Comparison of ENCODE assay signal across 8 cellular contexts in the genomic region with DNA sequence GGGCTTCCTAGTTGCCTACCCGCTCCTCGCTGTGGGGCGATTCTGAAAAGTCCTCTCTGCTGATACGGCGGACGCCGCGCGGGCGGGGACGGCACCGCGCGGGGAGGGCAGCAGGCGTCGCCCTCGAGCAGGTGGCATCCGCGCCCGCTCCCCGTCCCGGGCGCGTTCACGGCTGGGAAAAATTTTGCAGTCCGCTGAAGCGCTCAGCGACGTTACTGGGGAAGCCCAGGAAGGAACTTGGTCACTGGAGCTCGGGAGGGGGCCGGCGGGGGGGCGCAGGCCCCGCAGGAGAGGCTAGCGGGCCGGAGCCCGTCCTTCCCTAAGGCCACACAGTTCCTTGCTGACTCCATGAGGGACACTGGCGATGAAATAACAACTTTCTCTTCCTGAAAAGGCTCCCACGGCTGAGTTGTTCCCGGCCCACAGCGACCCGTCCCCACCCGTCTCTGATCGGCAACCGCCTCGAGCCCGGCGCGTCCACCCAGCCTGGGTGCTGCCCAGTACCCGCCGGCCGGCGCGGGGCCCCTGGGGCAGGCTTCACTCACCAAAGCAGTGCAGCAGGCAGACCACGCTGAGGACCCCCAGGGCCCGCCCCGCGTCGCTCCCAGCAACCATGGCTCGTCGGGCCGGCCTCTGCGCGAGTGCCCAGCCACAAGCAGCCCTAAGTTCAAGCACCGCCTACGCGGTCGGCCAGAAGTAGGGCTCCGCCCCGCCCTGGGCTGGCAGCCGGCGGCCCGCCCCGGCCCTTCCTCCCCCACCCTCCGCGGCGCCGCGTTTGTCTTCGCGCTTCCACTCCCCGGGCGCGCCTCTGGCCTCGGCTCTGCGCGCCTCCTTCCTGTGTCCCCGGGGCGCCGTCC. TPM values are rescaled to one million over a fixed set of nuclear protein-coding genes. Genes with fewer than 3 reads are reported as not detected.
DNase-seq lines count a peak whose midpoint lies in the region; ATAC-seq and TF ChIP-seq lines count a peak whose summit lies in the region.

A gene with protein sequence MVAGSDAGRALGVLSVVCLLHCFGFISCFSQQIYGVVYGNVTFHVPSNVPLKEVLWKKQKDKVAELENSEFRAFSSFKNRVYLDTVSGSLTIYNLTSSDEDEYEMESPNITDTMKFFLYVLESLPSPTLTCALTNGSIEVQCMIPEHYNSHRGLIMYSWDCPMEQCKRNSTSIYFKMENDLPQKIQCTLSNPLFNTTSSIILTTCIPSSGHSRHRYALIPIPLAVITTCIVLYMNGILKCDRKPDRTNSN (minus strand): TSS at position 669 of the 857 bp plus-strand sequence. CDS start 54 bp downstream, at position 615.

- peaks cover 50% of the 10 kb centered on the region for H3K79me2 ChIP-seq in DND-41 (ENCODE audit: insufficient read depth, low read length)

- BruUV-seq in IMR-90 (replicated peaks; lab: Mats Ljungman, UMichigan), result no TSS peak

- H3K36me3 Mint-ChIP-seq in activated T-helper 2 cell treated with anti-CD3 and anti-CD28 coated beads, Interferon-gamma antibody, Interleukin-2, Interleukin-4, amounts not matched to agents 10 μg/mL and 5 μg/mL and 100 μg/mL, durations not matched to agents 14 hours and 24 hours and 36 hours (ENCODE audit: low read depth), result peaks cover 39% of the 10 kb centered on the region
- peaks cover 1% of the 10 kb centered on the region for H3K36me3 Mint-ChIP-seq in nephron (ENCODE audit: low read depth)
- peaks cover 27% of the 10 kb centered on the region for H3K36me3 Mint-ChIP-seq in stimulated activated naive CD8-positive, alpha-beta T cell treated with anti-CD3 and anti-CD28 coated beads, Interleukin-15, Interleukin-2, amounts not matched to agents 100 ng/mL and 50 ng/mL, for 24 hours (ENCODE audit: low read depth)

- TF ChIP-seq POLR2A in IMR-90 (IDR thresholded peaks at IDR 0.05; ENCODE audit: low read depth, low read length), result no peak; the same call in 1 of the 2 replicates

- H3K4me1 Mint-ChIP-seq in activated T-helper 2 cell treated with anti-CD3 and anti-CD28 coated beads, Interferon-gamma antibody, Interleukin-2, Interleukin-4, amounts not matched to agents 10 μg/mL and 5 μg/mL and 100 μg/mL, durations not matched to agents 14 hours and 24 hours and 36 hours (ENCODE audit: low read depth), result peaks cover 65% of the 10 kb centered on the region
- peaks cover 17% of the 10 kb centered on the region for H3K4me1 Mint-ChIP-seq in nephron
- H3K4me1 Mint-ChIP-seq in stimulated activated naive CD8-positive, alpha-beta T cell treated with anti-CD3 and anti-CD28 coated beads, Interleukin-15, Interleukin-2, amounts not matched to agents 100 ng/mL and 50 ng/mL, for 24 hours (ENCODE audit: low read depth), result peaks cover 79% of the 10 kb centered on the region

- no peaks in the 10 kb centered on the region for H3K36me3 ChIP-seq in DND-41 (ENCODE audit: insufficient read depth, low read length)
- no peaks in the 10 kb centered on the region for H3K36me3 ChIP-seq in IMR-90 (ENCODE audit: control insufficient read depth, insufficient read depth, low read length)

- ATAC-seq in DND-41 (ENCODE audit: insufficient read depth, low read depth) (peak; percentile 85), GM21528 (IDR thresholded peaks at IDR 0.05; ENCODE audit: low FRiP score, unreplicated experiment) (peak; percentile 66), IMR-90 (ENCODE audit: low read depth) (peak; percentile 95)

- intact Hi-C loops in IMR-90 (cut with micrococcal nuclease), result loop anchor here (10.0 kb wide), 1 partner anchor 436 kb away; no protein-coding TSS in a partner anchor
- intact Hi-C loops in activated T-helper 2 cell treated with anti-CD3 and anti-CD28 coated beads, Interferon-gamma antibody, Interleukin-2, Interleukin-4, amounts not matched to agents 10 μg/mL and 5 μg/mL and 100 μg/mL, durations not matched to agents 14 hours and 24 hours and 36 hours (cut with micrococcal nuclease), result loop anchor here (10.0 kb wide), 1 partner anchor 164 kb away; no protein-coding TSS in a partner anchor

- no peaks in the 10 kb centered on the region for H3K9me3 Mint-ChIP-seq in activated T-helper 2 cell treated with anti-CD3 and anti-CD28 coated beads, Interferon-gamma antibody, Interleukin-2, Interleukin-4, amounts not matched to agents 10 μg/mL and 5 μg/mL and 100 μg/mL, durations not matched to agents 14 hours and 24 hours and 36 hours
- no peaks in the 10 kb centered on the region for H3K9me3 Mint-ChIP-seq in nephron
- no peaks in the 10 kb centered on the region for H3K9me3 Mint-ChIP-seq in stimulated activated naive CD8-positive, alpha-beta T cell treated with anti-CD3 and anti-CD28 coated beads, Interleukin-15, Interleukin-2, amounts not matched to agents 100 ng/mL and 50 ng/mL, for 24 hours

- 1% methylated on average over 22 of the region's 90 CpGs; no CpG with 5 or more reads in 1 of the 2 experiments for WGBS in IMR-90 (ENCODE audit: extremely low coverage in 2 of 2, insufficient read length in 1 of 2), 2 experiments

- TF ChIP-seq CTCF in DND-41 (IDR thresholded peaks at IDR 0.05; ENCODE audit: borderline replicate concordance, extremely low read depth, low read length, poor library complexity, severe bottlenecking) (peak; percentile 87), IMR-90 (conservative IDR thresholded peaks at IDR 0.05; ENCODE audit: low read depth, low read length) (peak; percentile 63), fibroblast of pulmonary artery (IDR thresholded peaks at IDR 0.05; ENCODE audit: low read length, missing control alignments) (peak; percentile 16), nephron (IDR thresholded peaks at IDR 0.05; ENCODE audit: unreplicated experiment in 3 of 3) (peak; percentile 63 to 71 (median 66))

- peak within 1 kb of the TSS; percentile 39 to 61; a peak in 2 of 4 replicates for H4K8ac ChIP-seq in IMR-90 (ENCODE audit: low read depth in 2 of 2, low read length in 2 of 2)

- peak; percentile 27; the same call in 1 of the 2 replicates for TF ChIP-seq RAD21 in IMR-90 (IDR thresholded peaks at IDR 0.05; ENCODE audit: low read length)

- H3K4me2 ChIP-seq in DND-41 (ENCODE audit: insufficient read depth, low read length) (peak within 1 kb of the TSS; percentile 87), IMR-90 (ENCODE audit: low read depth, low read length) (peak within 1 kb of the TSS; percentile 90)

- H3K4me3 ChIP-seq in DND-41 (ENCODE audit: low read depth in 1 of 2, low read length in 2 of 2) (peak within 1 kb of the TSS; percentile 32 to 60; a peak in 3 of 4 replicates), IMR-90 (ENCODE audit: insufficient read depth, low read depth, low read length) (peak within 1 kb of the TSS; percentile 80), fibroblast of pulmonary artery (replicated peaks; ENCODE audit: low read depth, low read length) (peak within 1 kb of the TSS; percentile 69)

- H3K4me1 ChIP-seq in DND-41 (ENCODE audit: insufficient read depth, low read length) (peaks cover 42% of the 10 kb centered on the region), IMR-90 (ENCODE audit: control insufficient read depth, insufficient read depth, low read length) (peaks cover 2% of the 10 kb centered on the region; the same call in 1 of the 2 replicates)

- no peak within 1 kb of the TSS; the same call in 1 of the 2 replicates for H2BK120ac ChIP-seq in IMR-90 (ENCODE audit: low read depth, low read length)

- POLR2A ChIA-PET in IMR-90 (lab: Charles Lee; ENCODE audit: unreplicated experiment), result no interaction called here

- H3K56ac ChIP-seq in IMR-90 (ENCODE audit: extremely low read depth, insufficient read depth, low read length), result no peak within 1 kb of the TSS

- no peak within 1 kb of the TSS for H3K18ac ChIP-seq in IMR-90 (ENCODE audit: low read depth, low read length)

- H2AFZ ChIP-seq in DND-41 (ENCODE audit: low read depth, low read length) (peak within 1 kb of the TSS; percentile 69), IMR-90 (replicated peaks; ENCODE audit: low read length, poor library complexity) (peak within 1 kb of the TSS; percentile 97)

- peak within 1 kb of the TSS; percentile 97 for H3K4me3 Mint-ChIP-seq in activated T-helper 2 cell treated with anti-CD3 and anti-CD28 coated beads, Interferon-gamma antibody, Interleukin-2, Interleukin-4, amounts not matched to agents 10 μg/mL and 5 μg/mL and 100 μg/mL, durations not matched to agents 14 hours and 24 hours and 36 hours (ENCODE audit: low read depth)
- peak within 1 kb of the TSS; percentile 82 to 84 (median 83) for H3K4me3 Mint-ChIP-seq in nephron
- peak within 1 kb of the TSS; percentile 91 for H3K4me3 Mint-ChIP-seq in stimulated activated naive CD8-positive, alpha-beta T cell treated with anti-CD3 and anti-CD28 coated beads, Interleukin-15, Interleukin-2, amounts not matched to agents 100 ng/mL and 50 ng/mL, for 24 hours

- dilution Hi-C loops in IMR-90 (cut with HindIII; ENCODE audit: low sequenced_read_pairs, unreplicated experiment), result no loop called here

- peak; percentile 88 for DNase-seq in DND-41
- DNase-seq in IMR-90, result peak; percentile 63
- peak; percentile 84 for DNase-seq in RPMI8226
- DNase-seq in activated T-helper 2 cell treated with anti-CD3 and anti-CD28 coated beads, Interferon-gamma antibody, Interleukin-2, Interleukin-4, amounts not matched to agents 10 μg/mL and 5 μg/mL and 100 μg/mL, durations not matched to agents 14 hours and 24 hours and 36 hours (ENCODE audit: low spot score), result peak; percentile 78
- peak; percentile 84 for DNase-seq in fibroblast of pulmonary artery (ENCODE audit: low read depth)

- no peak within 1 kb of the TSS for H2BK20ac ChIP-seq in IMR-90 (ENCODE audit: low read depth, low read length)

- no peak within 1 kb of the TSS for H4K91ac ChIP-seq in IMR-90 (ENCODE audit: insufficient read depth, low read depth, low read length)

- H2BK15ac ChIP-seq in IMR-90 (ENCODE audit: low read depth, low read length), result no peak within 1 kb of the TSS

- H3K14ac ChIP-seq in IMR-90 (replicated peaks; ENCODE audit: low read depth, low read length), result peak within 1 kb of the TSS; percentile 57; the same call in 1 of the 2 replicates

- peak within 1 kb of the TSS; percentile 91 for H3K27ac Mint-ChIP-seq in activated T-helper 2 cell treated with anti-CD3 and anti-CD28 coated beads, Interferon-gamma antibody, Interleukin-2, Interleukin-4, amounts not matched to agents 10 μg/mL and 5 μg/mL and 100 μg/mL, durations not matched to agents 14 hours and 24 hours and 36 hours
- peak within 1 kb of the TSS; percentile 48 to 79 (median 74) for H3K27ac Mint-ChIP-seq in nephron
- H3K27ac Mint-ChIP-seq in stimulated activated naive CD8-positive, alpha-beta T cell treated with anti-CD3 and anti-CD28 coated beads, Interleukin-15, Interleukin-2, amounts not matched to agents 100 ng/mL and 50 ng/mL, for 24 hours, result peak within 1 kb of the TSS; percentile 95

- H3K23ac ChIP-seq in IMR-90 (ENCODE audit: low read depth, low read length), result peak within 1 kb of the TSS; percentile 52; the same call in 1 of the 2 replicates

- no peaks in the 10 kb centered on the region for H3K27me3 Mint-ChIP-seq in activated T-helper 2 cell treated with anti-CD3 and anti-CD28 coated beads, Interferon-gamma antibody, Interleukin-2, Interleukin-4, amounts not matched to agents 10 μg/mL and 5 μg/mL and 100 μg/mL, durations not matched to agents 14 hours and 24 hours and 36 hours (ENCODE audit: low read depth)
- peaks cover 11% of the 10 kb centered on the region for H3K27me3 Mint-ChIP-seq in nephron (ENCODE audit: low read depth)
- peaks cover 14% of the 10 kb centered on the region for H3K27me3 Mint-ChIP-seq in stimulated activated naive CD8-positive, alpha-beta T cell treated with anti-CD3 and anti-CD28 coated beads, Interleukin-15, Interleukin-2, amounts not matched to agents 100 ng/mL and 50 ng/mL, for 24 hours

- in situ Hi-C loops in IMR-90 (cut with MboI; ENCODE audit: low sequenced_read_pairs), result no loop called here

- H3K27me3 ChIP-seq in DND-41 (ENCODE audit: insufficient read depth, low read length, poor library complexity) (no peaks in the 10 kb centered on the region), IMR-90 (ENCODE audit: control insufficient read depth, insufficient read depth, low read length) (peaks cover 10% of the 10 kb centered on the region)

- peak within 1 kb of the TSS; percentile 74 for H3K9ac ChIP-seq in DND-41 (ENCODE audit: low read depth, low read length)
- peak within 1 kb of the TSS; percentile 65 for H3K9ac ChIP-seq in IMR-90 (ENCODE audit: low read depth, low read length)

- peak within 1 kb of the TSS; percentile 20; the same call in 1 of the 2 replicates for H3K4ac ChIP-seq in IMR-90 (ENCODE audit: low read depth, low read length)

- H2BK5ac ChIP-seq in IMR-90 (ENCODE audit: low read depth, low read length, poor library complexity, severe bottlenecking), result no peak within 1 kb of the TSS

- CTCF ChIA-PET in IMR-90 (lab: Yijun Ruan, JAX), result interaction anchor here (1.2 kb wide), 1 partner anchor 9 kb away, joined by 3 read pairs; no protein-coding TSS in a partner anchor

- H4K20me1 ChIP-seq in DND-41 (ENCODE audit: insufficient read depth, low read length), result no peaks in the 10 kb centered on the region; the same call in 1 of the 2 replicates
- H4K20me1 ChIP-seq in IMR-90 (ENCODE audit: insufficient read depth, low read length), result no peaks in the 10 kb centered on the region

- H3K27ac ChIP-seq in DND-41 (ENCODE audit: low read length), result peak within 1 kb of the TSS; percentile 80
- peak within 1 kb of the TSS; percentile 23; the same call in 1 of the 2 replicates for H3K27ac ChIP-seq in IMR-90 (ENCODE audit: insufficient read depth, low read length)

- H3K9me3 ChIP-seq in DND-41 (ENCODE audit: insufficient read depth, low read length, severe bottlenecking) (no peaks in the 10 kb centered on the region), IMR-90 (ENCODE audit: control insufficient read depth, insufficient read depth, low read length) (no peaks in the 10 kb centered on the region)

- H2AK5ac ChIP-seq in IMR-90 (ENCODE audit: low read depth, low read length), result 0 out of 2 replicates have a peak within 1 kb of the TSS, but pooled peaks have one; percentile 3

- peak within 1 kb of the TSS; percentile 65 for H2AK9ac ChIP-seq in IMR-90 (replicated peaks; ENCODE audit: low read depth, low read length, poor library complexity)

- no peaks in the 10 kb centered on the region for H3K79me1 ChIP-seq in IMR-90 (ENCODE audit: low read depth in 1 of 2, low read length in 2 of 2)

- H4K5ac ChIP-seq in IMR-90 (ENCODE audit: low read depth, low read length), result peak within 1 kb of the TSS; percentile 39; the same call in 1 of the 2 replicates

- H3K9me1 ChIP-seq in IMR-90 (ENCODE audit: insufficient read depth, low read length), result peaks cover 5% of the 10 kb centered on the region; the same call in 1 of the 2 replicates

RNA-seq across cellular contexts. Expression of the gene that starts here (rescaled TPM):
- 5.4 and 6.4 TPM in 2 replicates for total RNA-seq in IMR-90 (2012; rRNA removed)
- polyA plus RNA-seq in IMR-90 (2012; rRNA removed), result 3.8 and 5.7 TPM in 2 replicates
- 1.4 and 1.6 TPM in 2 replicates for polyA plus RNA-seq in IMR-90 (2012; cell fraction: cytosol; rRNA removed)
- 0.54 and 4.5 TPM in 2 replicates for polyA plus RNA-seq in IMR-90 (2012; cell fraction: nucleus; rRNA removed; ENCODE audit: low replicate concordance)
- 40.6 and 40.9 TPM in 2 replicates for total RNA-seq in activated T-helper 2 cell treated with anti-CD3 and anti-CD28 coated beads, Interferon-gamma antibody, Interleukin-2, Interleukin-4, amounts not matched to agents 10 μg/mL and 5 μg/mL and 100 μg/mL, durations not matched to agents 14 hours and 24 hours and 36 hours

Comparison
In these comparisons a context has a peak if more than half of its experiments do, and no peak if none do; other contexts are left out.
1. Peak in every context shown above with its lines: DNase-seq, ATAC-seq, H3K4me3 ChIP-seq and H3K27ac ChIP-seq.
2. CTCF ChIP-seq: peak in every context shown above with its lines; median percentile 87 in DND-41; 66 in nephron; 63 in IMR-90; 16 in fibroblast of pulmonary artery.